1 cellular context compared by ENCODE assay signal in genomic region chr10:102713814-102714620, GRCh38.
TF ChIP-seq lines count a peak whose summit lies in the region.

ARL3 (minus strand) TSS chr10:102714397; CDS start chr10:102714275, 122 bp downstream.

TF ChIP-seq in GM12878, 131 proteins besides CTCF, POLR2A, EP300 and RAD21 (continued from another document and continues in another):
- no peak for TF ChIP-seq PRDM15 (CRISPR knock-in tag; IDR thresholded peaks at IDR 0.05)
- no peak for TF ChIP-seq EED (IDR thresholded peaks at IDR 0.05; ENCODE audit: low read depth)
- 0 out of 2 replicates have a peak, but pooled peaks have one; percentile 14 for TF ChIP-seq BRCA1 (IDR thresholded peaks at IDR 0.05; ENCODE audit: low read depth, low read length)
- no peak for TF ChIP-seq MYC (IDR thresholded peaks at IDR 0.05; ENCODE audit: insufficient read depth, insufficient read length, insufficient replicate concordance, low read length, severe bottlenecking)
- TF ChIP-seq PKNOX1 (IDR thresholded peaks at IDR 0.05): peak; percentile 57
- no peak for TF ChIP-seq IRF3 (IDR thresholded peaks at IDR 0.05)
- TF ChIP-seq POLR2AphosphoS2 (IDR thresholded peaks at IDR 0.05; ENCODE audit: low read depth, low read length): no peak
- no peak for TF ChIP-seq MYB (IDR thresholded peaks at IDR 0.05; ENCODE audit: borderline replicate concordance, low read depth, low read length)
- TF ChIP-seq RCOR1 (conservative IDR thresholded peaks at IDR 0.05; ENCODE audit: low read depth, low read length): no peak
- TF ChIP-seq MTA3 (IDR thresholded peaks at IDR 0.05; ENCODE audit: borderline replicate concordance, low read length): no peak
- TF ChIP-seq ZBTB33 (IDR thresholded peaks at IDR 0.05): no peak
- TF ChIP-seq ZBTB11 (CRISPR knock-in tag; IDR thresholded peaks at IDR 0.05): no peak
- no peak for TF ChIP-seq CUX1 (IDR thresholded peaks at IDR 0.05; ENCODE audit: insufficient replicate concordance, low read depth, low read length)
- no peak for TF ChIP-seq SMARCA5 (IDR thresholded peaks at IDR 0.05)
- TF ChIP-seq YBX1 (IDR thresholded peaks at IDR 0.05): no peak
- TF ChIP-seq RELB (IDR thresholded peaks at IDR 0.05; ENCODE audit: low read depth): no peak
- no peak for TF ChIP-seq SUZ12 (IDR thresholded peaks at IDR 0.05; ENCODE audit: unreplicated experiment)
- TF ChIP-seq SP1 (IDR thresholded peaks at IDR 0.05; ENCODE audit: low read depth, low read length): peak; percentile 72
- no peak for TF ChIP-seq STAT1 (conservative IDR thresholded peaks at IDR 0.05)
- TF ChIP-seq USF2 (IDR thresholded peaks at IDR 0.05; ENCODE audit: borderline replicate concordance, low read depth, low read length): peak; percentile 77
- peak; percentile 74 for TF ChIP-seq IKZF1 (conservative IDR thresholded peaks at IDR 0.05)
- TF ChIP-seq MEF2B (IDR thresholded peaks at IDR 0.05; ENCODE audit: partially characterized antibody, poor library complexity, severe bottlenecking): peak; percentile 67
- TF ChIP-seq SIX5 (IDR thresholded peaks at IDR 0.05; ENCODE audit: low read depth, low read length, severe bottlenecking): peak; percentile 5
- TF ChIP-seq DPF2 (IDR thresholded peaks at IDR 0.05): peak; percentile 58
- no peak for TF ChIP-seq CEBPB (IDR thresholded peaks at IDR 0.05; ENCODE audit: borderline replicate concordance in 1 of 2, low read depth in 2 of 2, low read length in 2 of 2)
- TF ChIP-seq NBN (IDR thresholded peaks at IDR 0.05): peak; percentile 86
- TF ChIP-seq ATF2 (IDR thresholded peaks at IDR 0.05; ENCODE audit: low read length): no peak
